Comparison of ENCODE assay signal across 1 cellular context in the genomic region with DNA sequence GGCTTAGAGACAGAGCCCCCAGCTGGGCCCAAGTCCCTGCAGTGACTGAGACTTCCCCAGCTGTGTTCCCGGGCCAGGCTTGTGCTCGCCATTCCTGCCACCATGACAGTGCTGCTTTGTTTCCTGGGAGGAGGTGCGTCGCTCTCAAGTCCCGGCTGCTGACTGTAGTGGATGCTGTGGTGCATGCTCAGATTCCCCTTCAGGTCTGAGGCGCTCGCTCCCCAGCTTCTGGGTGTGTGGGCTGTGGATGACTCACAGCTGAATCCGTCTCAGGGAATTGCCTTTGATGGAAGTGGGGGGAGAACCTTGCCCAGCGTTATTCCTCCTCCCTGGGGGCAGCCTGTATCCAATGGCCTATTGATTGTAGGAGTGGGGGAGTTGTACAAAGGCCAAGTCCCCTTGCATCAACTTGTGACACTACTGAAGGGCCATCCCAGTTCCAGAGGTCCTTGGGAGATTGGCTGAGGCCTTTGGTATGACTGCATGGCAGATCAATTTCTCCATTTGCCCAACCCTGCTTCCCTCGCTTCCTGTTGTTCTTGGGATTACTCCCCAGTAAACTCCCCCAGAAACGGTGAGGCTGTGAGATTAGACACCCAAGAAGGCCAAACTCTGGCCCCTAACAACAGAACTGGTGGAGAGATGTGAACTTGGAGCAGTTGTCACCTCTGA.
TF ChIP-seq lines count a peak whose summit lies in the region.

No MANE protein-coding gene starts in this region.

TF ChIP-seq in WTC11, 78 proteins besides CTCF, POLR2A, EP300 and RAD21 (continued from another document):
- TF ChIP-seq, protein P1, sequence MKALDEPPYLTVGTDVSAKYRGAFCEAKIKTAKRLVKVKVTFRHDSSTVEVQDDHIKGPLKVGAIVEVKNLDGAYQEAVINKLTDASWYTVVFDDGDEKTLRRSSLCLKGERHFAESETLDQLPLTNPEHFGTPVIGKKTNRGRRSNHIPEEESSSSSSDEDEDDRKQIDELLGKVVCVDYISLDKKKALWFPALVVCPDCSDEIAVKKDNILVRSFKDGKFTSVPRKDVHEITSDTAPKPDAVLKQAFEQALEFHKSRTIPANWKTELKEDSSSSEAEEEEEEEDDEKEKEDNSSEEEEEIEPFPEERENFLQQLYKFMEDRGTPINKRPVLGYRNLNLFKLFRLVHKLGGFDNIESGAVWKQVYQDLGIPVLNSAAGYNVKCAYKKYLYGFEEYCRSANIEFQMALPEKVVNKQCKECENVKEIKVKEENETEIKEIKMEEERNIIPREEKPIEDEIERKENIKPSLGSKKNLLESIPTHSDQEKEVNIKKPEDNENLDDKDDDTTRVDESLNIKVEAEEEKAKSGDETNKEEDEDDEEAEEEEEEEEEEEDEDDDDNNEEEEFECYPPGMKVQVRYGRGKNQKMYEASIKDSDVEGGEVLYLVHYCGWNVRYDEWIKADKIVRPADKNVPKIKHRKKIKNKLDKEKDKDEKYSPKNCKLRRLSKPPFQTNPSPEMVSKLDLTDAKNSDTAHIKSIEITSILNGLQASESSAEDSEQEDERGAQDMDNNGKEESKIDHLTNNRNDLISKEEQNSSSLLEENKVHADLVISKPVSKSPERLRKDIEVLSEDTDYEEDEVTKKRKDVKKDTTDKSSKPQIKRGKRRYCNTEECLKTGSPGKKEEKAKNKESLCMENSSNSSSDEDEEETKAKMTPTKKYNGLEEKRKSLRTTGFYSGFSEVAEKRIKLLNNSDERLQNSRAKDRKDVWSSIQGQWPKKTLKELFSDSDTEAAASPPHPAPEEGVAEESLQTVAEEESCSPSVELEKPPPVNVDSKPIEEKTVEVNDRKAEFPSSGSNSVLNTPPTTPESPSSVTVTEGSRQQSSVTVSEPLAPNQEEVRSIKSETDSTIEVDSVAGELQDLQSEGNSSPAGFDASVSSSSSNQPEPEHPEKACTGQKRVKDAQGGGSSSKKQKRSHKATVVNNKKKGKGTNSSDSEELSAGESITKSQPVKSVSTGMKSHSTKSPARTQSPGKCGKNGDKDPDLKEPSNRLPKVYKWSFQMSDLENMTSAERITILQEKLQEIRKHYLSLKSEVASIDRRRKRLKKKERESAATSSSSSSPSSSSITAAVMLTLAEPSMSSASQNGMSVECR (CRISPR knock-in tag; IDR thresholded peaks at IDR 0.05; ENCODE audit: borderline replicate concordance) = no peak
- TF ChIP-seq NFE2L1 (CRISPR knock-in tag; IDR thresholded peaks at IDR 0.05) (no peak), PRRX2 (CRISPR knock-in tag; IDR thresholded peaks at IDR 0.05) (no peak), ZNF121 (CRISPR knock-in tag; IDR thresholded peaks at IDR 0.05) (no peak), FOXJ3 (CRISPR knock-in tag; IDR thresholded peaks at IDR 0.05; ENCODE audit: borderline replicate concordance) (no peak), NR3C1 (CRISPR knock-in tag; conservative IDR thresholded peaks at IDR 0.05; ENCODE audit: low read depth) (no peak), ZNF263 (CRISPR knock-in tag; IDR thresholded peaks at IDR 0.05; ENCODE audit: low read depth) (no peak), CREM (CRISPR knock-in tag; IDR thresholded peaks at IDR 0.05) (no peak), ETV6 (CRISPR knock-in tag; IDR thresholded peaks at IDR 0.05) (no peak), TP53 (CRISPR knock-in tag; IDR thresholded peaks at IDR 0.05) (no peak), CREB1 (CRISPR knock-in tag; IDR thresholded peaks at IDR 0.05) (no peak)
- TF ChIP-seq, protein P2, sequence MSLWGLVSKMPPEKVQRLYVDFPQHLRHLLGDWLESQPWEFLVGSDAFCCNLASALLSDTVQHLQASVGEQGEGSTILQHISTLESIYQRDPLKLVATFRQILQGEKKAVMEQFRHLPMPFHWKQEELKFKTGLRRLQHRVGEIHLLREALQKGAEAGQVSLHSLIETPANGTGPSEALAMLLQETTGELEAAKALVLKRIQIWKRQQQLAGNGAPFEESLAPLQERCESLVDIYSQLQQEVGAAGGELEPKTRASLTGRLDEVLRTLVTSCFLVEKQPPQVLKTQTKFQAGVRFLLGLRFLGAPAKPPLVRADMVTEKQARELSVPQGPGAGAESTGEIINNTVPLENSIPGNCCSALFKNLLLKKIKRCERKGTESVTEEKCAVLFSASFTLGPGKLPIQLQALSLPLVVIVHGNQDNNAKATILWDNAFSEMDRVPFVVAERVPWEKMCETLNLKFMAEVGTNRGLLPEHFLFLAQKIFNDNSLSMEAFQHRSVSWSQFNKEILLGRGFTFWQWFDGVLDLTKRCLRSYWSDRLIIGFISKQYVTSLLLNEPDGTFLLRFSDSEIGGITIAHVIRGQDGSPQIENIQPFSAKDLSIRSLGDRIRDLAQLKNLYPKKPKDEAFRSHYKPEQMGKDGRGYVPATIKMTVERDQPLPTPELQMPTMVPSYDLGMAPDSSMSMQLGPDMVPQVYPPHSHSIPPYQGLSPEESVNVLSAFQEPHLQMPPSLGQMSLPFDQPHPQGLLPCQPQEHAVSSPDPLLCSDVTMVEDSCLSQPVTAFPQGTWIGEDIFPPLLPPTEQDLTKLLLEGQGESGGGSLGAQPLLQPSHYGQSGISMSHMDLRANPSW (CRISPR knock-in tag; conservative IDR thresholded peaks at IDR 0.05; ENCODE audit: low read depth) = no peak
- TF ChIP-seq, protein P3, sequence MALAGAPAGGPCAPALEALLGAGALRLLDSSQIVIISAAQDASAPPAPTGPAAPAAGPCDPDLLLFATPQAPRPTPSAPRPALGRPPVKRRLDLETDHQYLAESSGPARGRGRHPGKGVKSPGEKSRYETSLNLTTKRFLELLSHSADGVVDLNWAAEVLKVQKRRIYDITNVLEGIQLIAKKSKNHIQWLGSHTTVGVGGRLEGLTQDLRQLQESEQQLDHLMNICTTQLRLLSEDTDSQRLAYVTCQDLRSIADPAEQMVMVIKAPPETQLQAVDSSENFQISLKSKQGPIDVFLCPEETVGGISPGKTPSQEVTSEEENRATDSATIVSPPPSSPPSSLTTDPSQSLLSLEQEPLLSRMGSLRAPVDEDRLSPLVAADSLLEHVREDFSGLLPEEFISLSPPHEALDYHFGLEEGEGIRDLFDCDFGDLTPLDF (CRISPR knock-in tag; IDR thresholded peaks at IDR 0.05) = no peak
- TF ChIP-seq, protein P4, sequence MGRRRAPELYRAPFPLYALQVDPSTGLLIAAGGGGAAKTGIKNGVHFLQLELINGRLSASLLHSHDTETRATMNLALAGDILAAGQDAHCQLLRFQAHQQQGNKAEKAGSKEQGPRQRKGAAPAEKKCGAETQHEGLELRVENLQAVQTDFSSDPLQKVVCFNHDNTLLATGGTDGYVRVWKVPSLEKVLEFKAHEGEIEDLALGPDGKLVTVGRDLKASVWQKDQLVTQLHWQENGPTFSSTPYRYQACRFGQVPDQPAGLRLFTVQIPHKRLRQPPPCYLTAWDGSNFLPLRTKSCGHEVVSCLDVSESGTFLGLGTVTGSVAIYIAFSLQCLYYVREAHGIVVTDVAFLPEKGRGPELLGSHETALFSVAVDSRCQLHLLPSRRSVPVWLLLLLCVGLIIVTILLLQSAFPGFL (CRISPR knock-in tag; IDR thresholded peaks at IDR 0.05; ENCODE audit: borderline replicate concordance) = no peak
